8 cellular contexts compared by ENCODE assay signal in the genomic region with DNA sequence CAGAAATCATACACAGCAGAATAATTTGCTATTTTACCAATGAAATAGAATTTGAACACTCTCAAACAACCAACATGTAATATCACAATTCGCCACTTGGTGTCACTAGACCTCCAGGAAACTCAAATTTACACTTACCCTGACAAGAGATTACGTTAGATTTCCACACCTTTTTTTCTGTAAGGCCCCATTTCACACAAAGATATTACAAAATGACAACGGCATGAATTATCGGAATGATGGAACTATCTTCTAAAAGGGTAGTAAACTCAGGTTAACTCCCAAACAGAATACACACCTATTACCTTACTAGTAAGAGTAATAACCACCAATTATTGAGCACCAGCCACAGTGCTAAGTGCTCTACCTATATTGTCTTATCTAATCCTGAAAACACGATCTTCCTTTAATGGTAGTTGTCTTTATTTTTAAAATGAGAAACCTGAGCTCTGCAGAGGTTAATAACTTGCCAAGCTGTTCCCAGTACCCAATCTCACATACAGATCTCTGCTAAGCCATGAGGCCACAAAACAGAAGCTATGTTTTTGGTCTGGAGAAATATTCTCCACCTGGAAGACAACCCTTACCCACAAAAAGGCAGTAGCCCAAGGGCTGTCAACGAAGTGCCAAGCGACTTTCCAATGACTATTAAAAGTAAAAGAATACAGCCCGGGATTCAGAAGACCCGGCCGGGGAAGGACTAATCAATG.
DNase-seq lines count a peak whose midpoint lies in the region; ATAC-seq and TF ChIP-seq lines count a peak whose summit lies in the region.

No MANE protein-coding gene starts in this region.

- H3K4me1 ChIP-seq in breast epithelium (peaks cover 0 to 7% of the 10 kb centered on the region in 2 donors), subcutaneous abdominal adipose tissue (ENCODE audit: control insufficient read depth in 5 of 5, insufficient read depth in 5 of 5, low read length in 5 of 5) (peaks cover 0 to 14% (median 12%) of the 10 kb centered on the region in 5 donors)

- TF ChIP-seq CTCF in breast epithelium (IDR thresholded peaks at IDR 0.05) = peak; percentile 85 to 89 (median 87)

- peaks cover 6% of the 10 kb centered on the region for H3K4me1 Mint-ChIP-seq in activated T-cell treated with anti-CD3 and anti-CD28 coated beads, Interleukin-2, amount 50 U/mL, for 72 hours (ENCODE audit: low read depth)
- H3K4me1 Mint-ChIP-seq in activated T-cell treated with anti-CD3 and anti-CD28 coated beads, Interleukin-2, amount 50 U/mL, for 4 hours (ENCODE audit: low read depth) = no peaks in the 10 kb centered on the region

- peak; percentile 9 to 34 for DNase-seq in activated T-cell treated with anti-CD3 and anti-CD28 coated beads, Interleukin-2, amount 50 U/mL, for 72 hours
- no peak for DNase-seq in activated T-cell treated with anti-CD3 and anti-CD28 coated beads, Interleukin-2, amount 50 U/mL, for 4 hours
- DNase-seq in NCI-H82 (lab: John Stamatoyannopoulos, UW) (peak; percentile 77), breast epithelium (ENCODE audit: low spot score in 2 of 2) (no peak), kidney glomerular epithelial cell (lab: John Stamatoyannopoulos, UW) (peak; percentile 58)
- no peak for DNase-seq in effector CD8-positive, alpha-beta T cell (lab: John Stamatoyannopoulos, UW)

- peak overlapping the region in 1 of 3 donors; percentile 44 for H3K4me3 ChIP-seq in breast epithelium
- peak overlapping the region in 1 of 5 donors; percentile 15 for H3K4me3 ChIP-seq in subcutaneous abdominal adipose tissue (ENCODE audit: low read depth in 1 of 5, low read length in 5 of 5)

- H3K27me3 ChIP-seq in breast epithelium (no peaks in the 10 kb centered on the region), subcutaneous abdominal adipose tissue (ENCODE audit: control insufficient read depth in 5 of 5, insufficient read depth in 4 of 5, low read length in 5 of 5) (no peaks in the 10 kb centered on the region)

- intact Hi-C loops in breast epithelium (cut with DNase I; ENCODE audit: low total_unique reads) = loop anchor here (10.0 kb wide), 1 partner anchor 276 kb away; no protein-coding TSS in a partner anchor

- no peak for TF ChIP-seq POLR2A in breast epithelium (IDR thresholded peaks at IDR 0.05)

- H3K9ac ChIP-seq in subcutaneous abdominal adipose tissue (ENCODE audit: low read length in 5 of 5) = peak overlapping the region in 3 of 5 donors; percentile 35 to 86 (median 68)

- H3K27me3 Mint-ChIP-seq in activated T-cell treated with anti-CD3 and anti-CD28 coated beads, Interleukin-2, amount 50 U/mL, for 72 hours (ENCODE audit: low read depth) = peaks cover 7% of the 10 kb centered on the region
- H3K27me3 Mint-ChIP-seq in activated T-cell treated with anti-CD3 and anti-CD28 coated beads, Interleukin-2, amount 50 U/mL, for 4 hours (ENCODE audit: low read depth) = no peaks in the 10 kb centered on the region

- H3K4me3 Mint-ChIP-seq in activated T-cell treated with anti-CD3 and anti-CD28 coated beads, Interleukin-2, amount 50 U/mL, for 72 hours = no peak overlapping the region
- no peak overlapping the region for H3K4me3 Mint-ChIP-seq in activated T-cell treated with anti-CD3 and anti-CD28 coated beads, Interleukin-2, amount 50 U/mL, for 4 hours

- H3K9me3 ChIP-seq in breast epithelium (peaks cover 0 to 4% of the 10 kb centered on the region in 2 donors), subcutaneous abdominal adipose tissue (ENCODE audit: control insufficient read depth in 5 of 5, low read length in 5 of 5) (peaks cover 0 to 6% (median 0%) of the 10 kb centered on the region in 5 donors)

- peak overlapping the region; percentile 75 to 83 for H3K27ac ChIP-seq in breast epithelium
- peak overlapping the region; percentile 84 for H3K27ac ChIP-seq in subcutaneous abdominal adipose tissue (ENCODE audit: low read depth, low read length)

- H3K27ac Mint-ChIP-seq in activated T-cell treated with anti-CD3 and anti-CD28 coated beads, Interleukin-2, amount 50 U/mL, for 72 hours = no peak overlapping the region

- H3K36me3 ChIP-seq in breast epithelium = no peaks in the 10 kb centered on the region
- no peaks in the 10 kb centered on the region for H3K36me3 ChIP-seq in subcutaneous abdominal adipose tissue (ENCODE audit: control insufficient read depth in 5 of 5, insufficient read depth in 5 of 5, low read length in 5 of 5)

- H3K9me3 Mint-ChIP-seq in activated T-cell treated with anti-CD3 and anti-CD28 coated beads, Interleukin-2, amount 50 U/mL, for 72 hours = peaks cover 2 to 3% of the 10 kb centered on the region in 2 donors
- H3K9me3 Mint-ChIP-seq in activated T-cell treated with anti-CD3 and anti-CD28 coated beads, Interleukin-2, amount 50 U/mL, for 4 hours = peaks cover 3% of the 10 kb centered on the region

- H3K36me3 Mint-ChIP-seq in activated T-cell treated with anti-CD3 and anti-CD28 coated beads, Interleukin-2, amount 50 U/mL, for 72 hours (ENCODE audit: insufficient read depth in 2 of 2) = no peaks in the 10 kb centered on the region
- no peaks in the 10 kb centered on the region for H3K36me3 Mint-ChIP-seq in activated T-cell treated with anti-CD3 and anti-CD28 coated beads, Interleukin-2, amount 50 U/mL, for 4 hours (ENCODE audit: insufficient read depth)

- no peak for ATAC-seq in activated T-cell treated with anti-CD3 and anti-CD28 coated beads, Interleukin-2, amount 50 U/mL, for 72 hours (replicated peaks in 1 of 2)
- ATAC-seq in activated T-cell treated with anti-CD3 and anti-CD28 coated beads, Interleukin-2, amount 50 U/mL, for 4 hours = no peak
- ATAC-seq in HG03159 (IDR thresholded peaks at IDR 0.05; ENCODE audit: unreplicated experiment) = peak; percentile 70

Comparison
In these comparisons a context has a peak if more than half of its experiments do, and no peak if none do; other contexts are left out.
1. DNase-seq: peak in activated T-cell treated with anti-CD3 and anti-CD28 coated beads, Interleukin-2, amount 50 U/mL, for 72 hours (2 of 2), NCI-H82 (single experiment) and kidney glomerular epithelial cell (single experiment); none in activated T-cell treated with anti-CD3 and anti-CD28 coated beads, Interleukin-2, amount 50 U/mL, for 4 hours (single experiment), breast epithelium (0 of 2) and effector CD8-positive, alpha-beta T cell (single experiment).